1 cellular context compared by ENCODE assay signal in genomic region chr5:80182802-80183645, GRCh38.
TF ChIP-seq lines count a peak whose summit lies in the region.

No MANE protein-coding gene starts in this region.

TF ChIP-seq in A549, 52 proteins besides CTCF, POLR2A, EP300 and RAD21 (continued from another document):
- TF ChIP-seq, protein P1, sequence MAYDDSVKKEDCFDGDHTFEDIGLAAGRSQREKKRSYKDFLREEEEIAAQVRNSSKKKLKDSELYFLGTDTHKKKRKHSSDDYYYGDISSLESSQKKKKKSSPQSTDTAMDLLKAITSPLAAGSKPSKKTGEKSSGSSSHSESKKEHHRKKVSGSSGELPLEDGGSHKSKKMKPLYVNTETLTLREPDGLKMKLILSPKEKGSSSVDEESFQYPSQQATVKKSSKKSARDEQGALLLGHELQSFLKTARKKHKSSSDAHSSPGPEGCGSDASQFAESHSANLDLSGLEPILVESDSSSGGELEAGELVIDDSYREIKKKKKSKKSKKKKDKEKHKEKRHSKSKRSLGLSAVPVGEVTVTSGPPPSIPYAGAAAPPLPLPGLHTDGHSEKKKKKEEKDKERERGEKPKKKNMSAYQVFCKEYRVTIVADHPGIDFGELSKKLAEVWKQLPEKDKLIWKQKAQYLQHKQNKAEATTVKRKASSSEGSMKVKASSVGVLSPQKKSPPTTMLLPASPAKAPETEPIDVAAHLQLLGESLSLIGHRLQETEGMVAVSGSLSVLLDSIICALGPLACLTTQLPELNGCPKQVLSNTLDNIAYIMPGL (CRISPR knock-in tag; IDR thresholded peaks at IDR 0.05; ENCODE audit: borderline replicate concordance): no peak
- TF ChIP-seq RFX5 (IDR thresholded peaks at IDR 0.05): no peak
- no peak for TF ChIP-seq RNF2 (IDR thresholded peaks at IDR 0.05; ENCODE audit: borderline replicate concordance, low read depth)
